Comparison of ENCODE assay signal across 13 cellular contexts in genomic region chr1:4087530-4088420, GRCh38.
"Had no signal": no experiment of that assay in that cellular context is flagged by ENCODE, and none has a peak within 500 bp of the region (broad histone marks: within the 10 kb centered on the region; RNA-seq: fewer than 3 reads in every experiment).

No MANE protein-coding gene starts in this region.

- H3K4me1 Mint-ChIP-seq: activated naive CD8-positive, alpha-beta T cell treated with anti-CD3 and anti-CD28 coated beads for 36 hours; T-cell had no signal

- H3K36me3 ChIP-seq: brain microvascular endothelial cell, stomach, thyroid gland had no signal

- H3K4me3 Mint-ChIP-seq: activated naive CD8-positive, alpha-beta T cell treated with anti-CD3 and anti-CD28 coated beads for 36 hours; endodermal cell; neural crest cell; T-cell had no signal

- DNase-seq: activated naive CD8-positive, alpha-beta T cell treated with anti-CD3 and anti-CD28 coated beads for 36 hours; brain microvascular endothelial cell; endodermal cell; erythroblast; stomach; T-cell; T1000; thyroid gland had no signal

- H3K9me3 ChIP-seq: thyroid gland had no signal

- H3K36me3 Mint-ChIP-seq: activated naive CD8-positive, alpha-beta T cell treated with anti-CD3 and anti-CD28 coated beads for 36 hours; T-cell had no signal

- H3K4me1 ChIP-seq: parathyroid adenoma, thyroid gland had no signal

- H3K4me3 ChIP-seq: SK-N-MC, skin epidermis, stomach, thyroid gland had no signal

- H2AFZ ChIP-seq: parathyroid adenoma had no signal

- H3K9ac ChIP-seq: parathyroid adenoma had no signal

- H3K27me3 ChIP-seq: brain microvascular endothelial cell, thyroid gland had no signal

- H3K27ac Mint-ChIP-seq: activated naive CD8-positive, alpha-beta T cell treated with anti-CD3 and anti-CD28 coated beads for 36 hours; endodermal cell; T-cell had no signal

- H3K27ac ChIP-seq: brain microvascular endothelial cell, parathyroid adenoma, SK-N-MC, skin epidermis, stomach, thyroid gland had no signal

- ATAC-seq: Right ventricle myocardium inferior, T-cell had no signal

- H3K79me2 ChIP-seq: parathyroid adenoma had no signal
